Comparison of ENCODE assay signal across 8 cellular contexts in the genomic region with DNA sequence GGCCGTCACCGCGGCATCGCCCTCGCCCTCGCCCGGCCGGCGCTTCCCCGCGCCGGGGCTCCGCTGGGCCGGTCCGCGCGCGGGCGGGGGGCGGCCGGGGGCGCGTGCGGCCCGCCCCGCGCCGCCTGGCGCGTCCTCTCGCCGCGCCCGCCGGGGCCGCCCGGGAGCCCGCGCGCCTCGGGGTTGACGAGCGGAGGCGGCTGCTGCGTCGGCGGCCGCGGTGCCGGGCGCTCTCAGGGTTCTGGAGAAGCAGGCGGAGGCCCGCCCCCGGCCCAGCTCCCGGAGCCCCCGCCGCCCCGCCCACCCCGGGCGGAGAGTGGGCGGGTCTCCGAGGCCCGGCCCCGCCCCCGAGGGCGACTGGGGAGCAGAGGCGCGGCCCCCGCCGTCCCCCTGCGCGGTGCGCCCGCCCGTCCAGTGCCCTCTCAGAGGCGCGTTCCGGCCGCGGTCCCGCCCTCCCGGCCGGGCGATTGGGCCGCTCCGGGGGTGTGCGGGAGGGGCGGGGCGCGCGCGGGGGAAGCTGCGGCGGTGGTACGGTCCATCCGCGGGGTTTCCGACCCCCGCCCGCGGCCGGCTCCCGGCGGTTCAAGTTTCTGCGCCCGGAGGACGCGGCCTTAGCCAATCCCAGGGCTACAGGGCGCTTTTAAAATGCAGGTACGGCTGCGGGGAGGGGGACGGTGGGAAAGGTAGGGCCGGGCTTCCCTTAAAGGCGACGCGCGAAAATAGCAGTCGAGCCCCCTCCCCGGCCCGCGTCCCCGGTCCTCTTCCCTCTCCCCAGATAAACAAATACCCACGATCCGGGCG. TPM values are rescaled to one million over a fixed set of nuclear protein-coding genes. Genes with fewer than 3 reads are reported as not detected.
DNase-seq lines count a peak whose midpoint lies in the region; ATAC-seq and TF ChIP-seq lines count a peak whose summit lies in the region.

A gene (minus strand): TSS at position 243 of the 801 bp plus-strand sequence. CDS start 248 bp downstream, outside the sequence.

- H3K9me3 Mint-ChIP-seq in nephron: no peaks in the 10 kb centered on the region

- TF ChIP-seq CTCF in DND-41 (IDR thresholded peaks at IDR 0.05; ENCODE audit: borderline replicate concordance, extremely low read depth, low read length, poor library complexity, severe bottlenecking) (no peak), fibroblast of villous mesenchyme (IDR thresholded peaks at IDR 0.05; ENCODE audit: insufficient read depth, low read depth, low read length) (no peak), nephron (IDR thresholded peaks at IDR 0.05; ENCODE audit: unreplicated experiment in 3 of 3) (no peak)

- peaks cover 45% of the 10 kb centered on the region for H4K20me1 ChIP-seq in DND-41 (ENCODE audit: insufficient read depth, low read length)

- H3K27ac ChIP-seq in DND-41 (ENCODE audit: low read length): peak within 1 kb of the TSS; percentile 90

- H3K27me3 Mint-ChIP-seq in nephron (ENCODE audit: low read depth): peaks cover 17% of the 10 kb centered on the region

- H3K36me3 Mint-ChIP-seq in nephron (ENCODE audit: low read depth): no peaks in the 10 kb centered on the region

- DNase-seq in DND-41 (peak; percentile 95), H4 (ENCODE audit: low spot score) (peak; percentile 85), LoVo (ENCODE audit: low spot score) (peak; percentile 93), SHP77 (lab: John Stamatoyannopoulos, UW) (peak; percentile 87 to 94), activated gamma-delta T cell treated with Interleukin-2 at 50 U/mL for 16 hours (peak; percentile 93), fibroblast of villous mesenchyme (ENCODE audit: low read depth) (peak; percentile 96)
- peak; percentile 92 for DNase-seq in stimulated activated naive CD4-positive, alpha-beta T cell treated with Interleukin-2 at 50 U/mL for 16 hours (lab: John Stamatoyannopoulos, UW)

- peaks cover 53% of the 10 kb centered on the region for H3K4me1 ChIP-seq in DND-41 (ENCODE audit: insufficient read depth, low read length)

- peak; percentile 83 for ATAC-seq in DND-41 (ENCODE audit: insufficient read depth, low read depth)

- peaks cover 47% of the 10 kb centered on the region for H3K79me2 ChIP-seq in DND-41 (ENCODE audit: insufficient read depth, low read length)

- H3K9ac ChIP-seq in DND-41 (ENCODE audit: low read depth, low read length): peak within 1 kb of the TSS; percentile 98

- peak within 1 kb of the TSS; percentile 86 for H2AFZ ChIP-seq in DND-41 (ENCODE audit: low read depth, low read length)

- peak within 1 kb of the TSS; percentile 73 to 93 (median 90) for H3K27ac Mint-ChIP-seq in nephron

- H3K27me3 ChIP-seq in DND-41 (ENCODE audit: insufficient read depth, low read length, poor library complexity): no peaks in the 10 kb centered on the region

- peaks cover 38% of the 10 kb centered on the region for H3K4me1 Mint-ChIP-seq in nephron

- H3K4me3 ChIP-seq in DND-41 (ENCODE audit: low read depth in 1 of 2, low read length in 2 of 2): peak within 1 kb of the TSS; percentile 95 to 99
- peak within 1 kb of the TSS; percentile 73 for H3K4me3 ChIP-seq in fibroblast of villous mesenchyme (ENCODE audit: low read depth, low read length)

- H3K36me3 ChIP-seq in DND-41 (ENCODE audit: insufficient read depth, low read length): peaks cover 4% of the 10 kb centered on the region; the same call in 1 of the 2 replicates

- H3K4me2 ChIP-seq in DND-41 (ENCODE audit: insufficient read depth, low read length): peak within 1 kb of the TSS; percentile 99

- H3K9me3 ChIP-seq in DND-41 (ENCODE audit: insufficient read depth, low read length, severe bottlenecking): no peaks in the 10 kb centered on the region

- peak within 1 kb of the TSS; percentile 88 to 91 (median 89) for H3K4me3 Mint-ChIP-seq in nephron

RNA-seq across cellular contexts. Expression of the gene that starts here (rescaled TPM):
- 5.7 and 5.8 TPM in 2 replicates for total RNA-seq in H4 (2014; rRNA removed; shearing (Covaris generic))
- total RNA-seq in fibroblast of villous mesenchyme: 7.4 and 11.2 TPM in 2 replicates

Comparison
In these comparisons a context has a peak if more than half of its experiments do, and no peak if none do; other contexts are left out.
1. Peak in every context shown above with its lines: DNase-seq, ATAC-seq, H3K4me3 ChIP-seq and H3K27ac ChIP-seq.